In genomic region chr4:140648716-140649115, GRCh38 we compare ENCODE assay signal across 24 cellular contexts.
"Had no signal": no experiment of that assay in that cellular context is flagged by ENCODE, and none has a peak within 500 bp of the region (broad histone marks: within the 10 kb centered on the region; RNA-seq: fewer than 3 reads in every experiment).

No MANE protein-coding gene starts in this region.

- H3K4me3 ChIP-seq: body of pancreas, left lung, lung, spleen, upper lobe of left lung had no signal

- H3K27ac Mint-ChIP-seq: activated CD4-positive, alpha-beta memory T cell treated with anti-CD3 and anti-CD28 coated beads for 36 hours; activated naive CD4-positive, alpha-beta T cell treated with anti-CD3 and anti-CD28 coated beads for 36 hours; activated naive CD8-positive, alpha-beta T cell treated with anti-CD3 and anti-CD28 coated beads, Interleukin-2, amount 10 ng/mL, durations not matched to agents 7 days and 5 days had no signal

- H3K4me1 Mint-ChIP-seq: activated naive CD8-positive, alpha-beta T cell treated with anti-CD3 and anti-CD28 coated beads, Interleukin-2, amount 10 ng/mL, durations not matched to agents 7 days and 5 days had no signal

- DNase-seq: activated CD4-positive, alpha-beta memory T cell treated with anti-CD3 and anti-CD28 coated beads for 36 hours; activated CD4-positive, alpha-beta T cell treated with anti-CD3 and anti-CD28 coated beads for 48 hours; activated effector memory CD4-positive, alpha-beta T cell treated with Interleukin-2 at 50 U/mL for 16 hours; activated naive CD4-positive, alpha-beta T cell treated with anti-CD3 and anti-CD28 coated beads for 36 hours; activated naive CD8-positive, alpha-beta T cell treated with anti-CD3 and anti-CD28 coated beads, Interleukin-2, amount 10 ng/mL, durations not matched to agents 7 days and 5 days; activated T-cell treated with anti-CD3 and anti-CD28 coated beads, Interleukin-2, amount 50 U/mL, for 48 hours; anterior cingulate cortex; body of pancreas; caudate nucleus; dermis blood vessel endothelial cell; effector memory CD4-positive, alpha-beta T cell; glutamatergic neuron; hippocampal formation; kidney glomerular epithelial cell; left lung; naive B cell; posterior cingulate gyrus; retina; spleen; stimulated activated CD4-positive, alpha-beta T cell treated with anti-CD3 and anti-CD28 coated beads, Interleukin-4, amount 100 ng/mL, for 24 hours; stimulated activated naive CD8-positive, alpha-beta T cell treated with anti-CD3 and anti-CD28 coated beads, Interleukin-15, Interleukin-2, amounts not matched to agents 100 U/mL and 50 U/mL, for 24 hours; upper lobe of left lung had no signal

- H3K36me3 Mint-ChIP-seq: activated CD4-positive, alpha-beta memory T cell treated with anti-CD3 and anti-CD28 coated beads for 36 hours; activated naive CD8-positive, alpha-beta T cell treated with anti-CD3 and anti-CD28 coated beads, Interleukin-2, amount 10 ng/mL, durations not matched to agents 7 days and 5 days had no signal

- H3K4me1 ChIP-seq: body of pancreas, left lung, spleen, upper lobe of left lung had no signal

- H3K4me3 Mint-ChIP-seq: activated CD4-positive, alpha-beta memory T cell treated with anti-CD3 and anti-CD28 coated beads for 36 hours; activated naive CD4-positive, alpha-beta T cell treated with anti-CD3 and anti-CD28 coated beads for 36 hours; activated naive CD8-positive, alpha-beta T cell treated with anti-CD3 and anti-CD28 coated beads, Interleukin-2, amount 10 ng/mL, durations not matched to agents 7 days and 5 days; naive B cell; neural crest cell had no signal

- H3K9me3 Mint-ChIP-seq: activated CD4-positive, alpha-beta memory T cell treated with anti-CD3 and anti-CD28 coated beads for 36 hours; activated naive CD4-positive, alpha-beta T cell treated with anti-CD3 and anti-CD28 coated beads for 36 hours; activated naive CD8-positive, alpha-beta T cell treated with anti-CD3 and anti-CD28 coated beads, Interleukin-2, amount 10 ng/mL, durations not matched to agents 7 days and 5 days; naive B cell; neural crest cell had no signal

- H3K27me3 ChIP-seq: body of pancreas, left lung, spleen, upper lobe of left lung had no signal

- H3K9me3 ChIP-seq: body of pancreas, left lung, spleen, upper lobe of left lung had no signal

- ATAC-seq: body of pancreas; left lung; stimulated activated naive CD8-positive, alpha-beta T cell treated with anti-CD3 and anti-CD28 coated beads, Interleukin-15, Interleukin-2, amounts not matched to agents 100 U/mL and 50 U/mL, for 24 hours had no signal

- H3K27me3 Mint-ChIP-seq: naive B cell had no signal

- H3K27ac ChIP-seq: body of pancreas, left lung, spleen, upper lobe of left lung had no signal
